9 cellular contexts compared by ENCODE assay signal in genomic region chr3:46662771-46663551, GRCh38. TPM values are rescaled to one million over a fixed set of nuclear protein-coding genes. Genes with fewer than 3 reads are reported as not detected.
DNase-seq lines count a peak whose midpoint lies in the region; TF ChIP-seq lines count a peak whose summit lies in the region.
"Had no signal": no experiment of that assay in that cellular context is flagged by ENCODE, and none has a peak within 500 bp of the region (broad histone marks: within the 10 kb centered on the region; RNA-seq: fewer than 3 reads in every experiment).

No MANE protein-coding gene starts in this region.

- intact Hi-C loops in colonic mucosa (cut with DNase I) = no loop called here

- H3K36me3 ChIP-seq in colonic mucosa (no peaks in the 10 kb centered on the region), mesendoderm (ENCODE audit: control insufficient read depth, insufficient read depth, low read length) (no peaks in the 10 kb centered on the region)

- no peak overlapping the region for H4K8ac ChIP-seq in mesendoderm (ENCODE audit: low read depth, low read length)

- TF ChIP-seq CTCF in colonic mucosa (IDR thresholded peaks at IDR 0.05) = no peak

- H3K23ac ChIP-seq in mesendoderm (ENCODE audit: low read length) = no peak overlapping the region

- no peak overlapping the region for H3K27ac ChIP-seq in colonic mucosa
- no peak overlapping the region for H3K27ac ChIP-seq in mesendoderm (ENCODE audit: low read depth, low read length)

- no peak overlapping the region for H2BK15ac ChIP-seq in mesendoderm (replicated peaks; ENCODE audit: low read depth)

- H3K56ac ChIP-seq in mesendoderm (ENCODE audit: low read length) = peak overlapping the region; percentile 10

- no peak overlapping the region for H4K5ac ChIP-seq in mesendoderm (ENCODE audit: low read length)

- H3K79me1 ChIP-seq in mesendoderm (ENCODE audit: low read length) = no peaks in the 10 kb centered on the region

- no peak overlapping the region for H3K4me2 ChIP-seq in mesendoderm (ENCODE audit: low read length)

- DNase-seq in AG08395 (ENCODE audit: low spot score) = peak; percentile 74
- DNase-seq in HCEC 1CT = peak; percentile 39
- DNase-seq in colonic mucosa = peak; percentile 36
- no peak for DNase-seq in mesendoderm
- no peak for DNase-seq in SIG-M5 treated with dmso at 0.1 percent for 504 hours (lab: John Stamatoyannopoulos, UW; ENCODE audit: unreplicated experiment)
- no peak for DNase-seq in DMS53 treated with DMSO at 0.1 percent for 48 hours (lab: John Stamatoyannopoulos, UW; ENCODE audit: unreplicated experiment)
- no peak for DNase-seq in cerebellum (ENCODE audit: low spot score)
- DNase-seq in dedifferentiated amniotic fluid mesenchymal stem cell (ENCODE audit: extremely low spot score) = no peak
- DNase-seq: stimulated activated CD4-positive, alpha-beta T cell treated with anti-CD3 and anti-CD28 coated beads, Interleukin-1b, Interleukin-23, amount 100 ng/mL, for 48 hours had no signal

- H3K9me3 ChIP-seq in colonic mucosa = no peaks in the 10 kb centered on the region

- no peaks in the 10 kb centered on the region for H3K4me1 ChIP-seq in colonic mucosa
- peaks cover 8% of the 10 kb centered on the region for H3K4me1 ChIP-seq in mesendoderm (ENCODE audit: control insufficient read depth, low read depth, low read length)

- H3K79me2 ChIP-seq in mesendoderm (ENCODE audit: control insufficient read depth, insufficient read depth, low read length) = no peaks in the 10 kb centered on the region

- H3K27me3 ChIP-seq in colonic mucosa (no peaks in the 10 kb centered on the region), mesendoderm (ENCODE audit: insufficient read depth, low read length, poor library complexity) (no peaks in the 10 kb centered on the region)

- no peak overlapping the region for H3K9ac ChIP-seq in colonic mucosa (ENCODE audit: low read depth in 2 of 2, low read length in 2 of 2)
- H3K9ac ChIP-seq in mesendoderm (ENCODE audit: low read length) = no peak overlapping the region

- H3K4me3 ChIP-seq in colonic mucosa (no peak overlapping the region), mesendoderm (ENCODE audit: low read length) (no peak overlapping the region)

- H3K4ac ChIP-seq in mesendoderm (ENCODE audit: low read depth, low read length) = no peak overlapping the region

- H2BK5ac ChIP-seq in mesendoderm (ENCODE audit: low read length) = no peak overlapping the region

- H3K18ac ChIP-seq in mesendoderm (ENCODE audit: low read length) = no peak overlapping the region

- WGBS in mesendoderm (ENCODE audit: extremely low coverage, insufficient coverage, low lambda C conversion rate) = no CpG with 5 or more reads among the region's 17 CpGs

- H2AK5ac ChIP-seq in mesendoderm (ENCODE audit: low read length) = no peak overlapping the region

- H2BK120ac ChIP-seq in mesendoderm (ENCODE audit: low read depth, low read length) = no peak overlapping the region

RNA-seq across cellular contexts. Expression of gene ALS2CL, which starts 30.5 kb away (rescaled TPM):
- 10 to 100 TPM; 21.8 to 40.3 TPM for total RNA-seq in colonic mucosa
- polyA plus RNA-seq in mesendoderm (2013, experiment 1 of 2) = 1.8 TPM
- 1.9 TPM for polyA plus RNA-seq in mesendoderm (2013, experiment 2 of 2)
- total RNA-seq in cerebellum = 3.2 TPM

RNA-seq across cellular contexts. Expression of gene TMIE, which starts 38.2 kb away (rescaled TPM):
- total RNA-seq in colonic mucosa (under 1 TPM in 1 of 2 donors, not detected in 1; 0.13 TPM), cerebellum (0.82 TPM)
- polyA plus RNA-seq in mesendoderm (2013, experiment 1 of 2) = 0.27 TPM
- 0.34 TPM for polyA plus RNA-seq in mesendoderm (2013, experiment 2 of 2)

RNA-seq across cellular contexts. Expression of gene FAM240A, which starts 50.6 kb away (rescaled TPM):
- total RNA-seq in colonic mucosa (not detected), cerebellum (not detected)
- 0.07 TPM for polyA plus RNA-seq in mesendoderm (2013, experiment 1 of 2)
- 0.07 TPM for polyA plus RNA-seq in mesendoderm (2013, experiment 2 of 2)

RNA-seq across cellular contexts. Expression of gene PRSS50, which starts 54.7 kb away (rescaled TPM):
- total RNA-seq in colonic mucosa (not detected), cerebellum (0.45 TPM)
- 0.06 TPM for polyA plus RNA-seq in mesendoderm (2013, experiment 1 of 2)
- polyA plus RNA-seq in mesendoderm (2013, experiment 2 of 2) = 0.17 TPM

Comparison
In these comparisons a context has a peak if more than half of its experiments do, and no peak if none do; other contexts are left out.
1. DNase-seq: peak in AG08395 (single experiment), HCEC 1CT (single experiment) and colonic mucosa (single experiment); none in mesendoderm (single experiment), SIG-M5 treated with dmso at 0.1 percent for 504 hours (single experiment), DMS53 treated with DMSO at 0.1 percent for 48 hours (single experiment), cerebellum (single experiment) and dedifferentiated amniotic fluid mesenchymal stem cell (single experiment).